In the genomic region with DNA sequence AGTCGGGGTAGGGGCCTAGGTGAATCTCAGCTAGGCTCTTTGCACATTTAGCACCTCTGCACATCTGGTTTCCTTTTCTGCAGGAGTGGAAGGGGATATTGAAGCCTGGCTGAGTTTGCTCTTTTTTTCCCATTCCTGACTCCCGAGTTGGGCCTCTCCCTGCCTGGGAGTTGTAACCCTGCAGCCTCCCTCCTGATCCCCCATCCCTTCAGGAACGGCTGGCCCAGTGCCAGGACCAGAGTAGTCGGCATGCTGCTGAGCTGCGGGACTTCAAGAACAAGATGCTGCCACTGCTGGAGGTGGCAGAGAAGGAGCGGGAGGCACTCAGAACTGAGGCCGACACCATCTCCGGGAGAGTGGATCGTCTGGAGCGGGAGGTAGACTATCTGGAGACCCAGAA, we compare ENCODE assay signal across 10 cellular contexts. TPM values are rescaled to one million over a fixed set of nuclear protein-coding genes. Genes with fewer than 3 reads are reported as not detected.
DNase-seq lines count a peak whose midpoint lies in the region; ATAC-seq, FAIRE-seq and TF ChIP-seq lines count a peak whose summit lies in the region.
"Had no signal": no experiment of that assay in that cellular context is flagged by ENCODE, and none has a peak within 500 bp of the region (broad histone marks: within the 10 kb centered on the region; RNA-seq: fewer than 3 reads in every experiment).

No MANE protein-coding gene starts in this region.

- TF ChIP-seq POLR2A in upper lobe of left lung (IDR thresholded peaks at IDR 0.05): no peak

- no peaks in the 10 kb centered on the region for H3K9me3 ChIP-seq in upper lobe of left lung

- TF ChIP-seq CTCF in mesothelial cell of epicardium (IDR thresholded peaks at IDR 0.05; ENCODE audit: unreplicated experiment): no peak
- no peak for TF ChIP-seq CTCF in upper lobe of left lung (IDR thresholded peaks at IDR 0.05)
- no peak for TF ChIP-seq CTCF in D721Med (IDR thresholded peaks at IDR 0.05; ENCODE audit: insufficient read depth, missing control alignments)

- peak; percentile 73 for DNase-seq in NCI-H82 (lab: John Stamatoyannopoulos, UW)
- DNase-seq in NCI-H82 treated with DMSO at 0.1 percent for 48 hours (lab: John Stamatoyannopoulos, UW; ENCODE audit: unreplicated experiment): no peak
- peak; percentile 22 for DNase-seq in dermis blood vessel endothelial cell
- peak; percentile 76 to 82 for DNase-seq in mesothelial cell of epicardium (ENCODE audit: low spot score in 2 of 2, unreplicated experiment in 2 of 2)
- peak in 1 of 2 donors; percentile 21 for DNase-seq in upper lobe of left lung
- DNase-seq in activated CD4-positive, alpha-beta T cell treated with anti-CD3 and anti-CD28 coated beads, Interleukin-2, amount 50 U/mL, for 4 hours: no peak
- no peak for DNase-seq in D721Med (ENCODE audit: insufficient read length, low spot score)

- H3K9me3 Mint-ChIP-seq in mesothelial cell of epicardium: no peaks in the 10 kb centered on the region
- H3K9me3 Mint-ChIP-seq: activated CD8-positive, alpha-beta T cell treated with anti-CD3 and anti-CD28 coated beads for 36 hours had no signal

- no peak for TF ChIP-seq EP300 in upper lobe of left lung (IDR thresholded peaks at IDR 0.05)

- peak overlapping the region; percentile 98 for H3K27ac Mint-ChIP-seq in mesothelial cell of epicardium
- H3K27ac Mint-ChIP-seq: activated CD8-positive, alpha-beta T cell treated with anti-CD3 and anti-CD28 coated beads for 36 hours had no signal

- peaks cover 2% of the 10 kb centered on the region for H3K36me3 Mint-ChIP-seq in mesothelial cell of epicardium

- peaks cover 53 to 66% (median 56%) of the 10 kb centered on the region in 4 donors for H3K4me1 ChIP-seq in upper lobe of left lung

- ATAC-seq in upper lobe of left lung (ENCODE audit: low FRiP score in 2 of 2) (no peak), GM19035 (IDR thresholded peaks at IDR 0.05; ENCODE audit: unreplicated experiment) (no peak)

- peak overlapping the region; percentile 73 for H3K4me3 Mint-ChIP-seq in mesothelial cell of epicardium
- H3K4me3 Mint-ChIP-seq: activated CD8-positive, alpha-beta T cell treated with anti-CD3 and anti-CD28 coated beads for 36 hours had no signal

- H3K27me3 Mint-ChIP-seq in mesothelial cell of epicardium (ENCODE audit: low read depth): no peaks in the 10 kb centered on the region
- H3K27me3 Mint-ChIP-seq: activated CD8-positive, alpha-beta T cell treated with anti-CD3 and anti-CD28 coated beads for 36 hours had no signal

- 61 to 72% methylated on average over 10 of the region's 10 CpGs for WGBS in upper lobe of left lung, 2 donors

- peak overlapping the region in 3 of 4 donors; percentile 6 to 36 (median 32) for H3K4me3 ChIP-seq in upper lobe of left lung

- no peak for FAIRE-seq in D721Med (lab: Jason Lieb, UNC)

- peaks cover 85% of the 10 kb centered on the region for H3K4me1 Mint-ChIP-seq in mesothelial cell of epicardium

- H3K27ac ChIP-seq in upper lobe of left lung: peak overlapping the region; percentile 38 to 65 (median 62)
- H3K27ac ChIP-seq: C4-2B had no signal

- no peaks in the 10 kb centered on the region for H3K27me3 ChIP-seq in upper lobe of left lung

- H3K36me3 ChIP-seq in upper lobe of left lung: no peaks in the 10 kb centered on the region

RNA-seq across cellular contexts. Expression of a gene that starts 0.8 kb away (rescaled TPM):
- total RNA-seq in dermis blood vessel endothelial cell (7.3 and 21.5 TPM in 2 replicates), mesothelial cell of epicardium (115 to 119 TPM (median 118 TPM) in 3 replicates), upper lobe of left lung (10 to 100 TPM; 11.5 to 59.9 (median 36.6) TPM)

RNA-seq across cellular contexts. Expression of a gene that starts 51.0 kb away (rescaled TPM):
- total RNA-seq in dermis blood vessel endothelial cell (36.8 and 50.4 TPM in 2 replicates), mesothelial cell of epicardium (43.6 to 44.5 TPM (median 43.9 TPM) in 3 replicates), upper lobe of left lung (10 to 100 TPM; 31.4 to 85.5 (median 64.0) TPM)

Comparison
In these comparisons a context has a peak if more than half of its experiments do, and no peak if none do; other contexts are left out.
1. DNase-seq: peak in NCI-H82 (single experiment), dermis blood vessel endothelial cell (single experiment) and mesothelial cell of epicardium (2 of 2); none in NCI-H82 treated with DMSO at 0.1 percent for 48 hours (single experiment), activated CD4-positive, alpha-beta T cell treated with anti-CD3 and anti-CD28 coated beads, Interleukin-2, amount 50 U/mL, for 4 hours (0 of 2) and D721Med (single experiment).